Comparison of ENCODE assay signal across 6 cellular contexts in the genomic region with DNA sequence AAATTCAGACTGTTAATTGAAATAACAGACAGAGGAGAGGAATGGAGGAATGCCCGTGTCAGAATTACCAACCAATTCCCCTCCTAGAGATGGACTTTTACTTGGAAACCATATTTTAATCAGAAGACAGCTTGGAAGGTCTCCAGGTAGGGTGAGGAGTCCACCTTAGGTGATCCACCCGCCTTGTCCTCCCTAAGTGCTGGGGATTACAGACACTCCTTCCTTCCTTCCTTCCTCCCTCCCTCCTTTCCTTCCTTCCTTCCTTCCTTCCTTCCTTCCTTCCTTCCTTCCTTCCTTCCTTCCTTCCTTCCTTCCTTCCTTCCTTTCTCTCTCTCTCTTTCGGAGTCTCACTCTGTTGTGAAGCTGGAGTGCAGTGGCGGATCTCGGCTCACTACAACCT.
"Had no signal": no experiment of that assay in that cellular context is flagged by ENCODE, and none has a peak within 500 bp of the region (broad histone marks: within the 10 kb centered on the region; RNA-seq: fewer than 3 reads in every experiment).

No MANE protein-coding gene starts in this region.

- H3K9ac ChIP-seq: GM23248 had no signal

- H3K4me3 ChIP-seq: GM23248, HAP-1, K562 had no signal

- DNase-seq: GM23248, GOT3, H7, IMR-90 had no signal

- H3K27ac ChIP-seq: GM23248 had no signal

- H3K9me3 ChIP-seq: HAP-1 had no signal

- H3K36me3 ChIP-seq: HAP-1 had no signal

- FAIRE-seq: K562 had no signal
